1 cellular context compared by ENCODE assay signal in the genomic region with DNA sequence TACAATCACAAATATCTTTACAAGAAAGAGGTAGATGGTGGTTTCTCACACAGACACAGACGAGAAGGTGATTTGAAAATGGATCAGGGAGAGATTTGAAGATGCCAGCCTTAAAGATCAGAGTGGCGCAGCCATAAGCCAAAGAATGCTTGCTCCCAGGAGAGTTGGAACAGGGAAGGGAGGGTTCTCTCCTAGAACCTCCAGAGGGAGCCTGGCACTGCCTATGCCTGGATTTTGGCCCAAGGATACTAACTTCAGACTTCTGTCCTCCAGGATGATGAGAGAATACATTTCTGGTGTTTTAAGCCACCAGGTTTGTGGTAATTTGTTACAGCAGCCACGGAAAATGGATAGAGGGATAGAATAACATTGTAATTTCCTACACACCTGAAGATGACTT.
TF ChIP-seq lines count a peak whose summit lies in the region.

No MANE protein-coding gene starts in this region.

TF ChIP-seq in SK-N-SH treated with all-trans-retinoic acid at 6 μM for 48 hours, 23 proteins besides CTCF, POLR2A, EP300 and RAD21 (continued from another document):
- TF ChIP-seq, protein P1, sequence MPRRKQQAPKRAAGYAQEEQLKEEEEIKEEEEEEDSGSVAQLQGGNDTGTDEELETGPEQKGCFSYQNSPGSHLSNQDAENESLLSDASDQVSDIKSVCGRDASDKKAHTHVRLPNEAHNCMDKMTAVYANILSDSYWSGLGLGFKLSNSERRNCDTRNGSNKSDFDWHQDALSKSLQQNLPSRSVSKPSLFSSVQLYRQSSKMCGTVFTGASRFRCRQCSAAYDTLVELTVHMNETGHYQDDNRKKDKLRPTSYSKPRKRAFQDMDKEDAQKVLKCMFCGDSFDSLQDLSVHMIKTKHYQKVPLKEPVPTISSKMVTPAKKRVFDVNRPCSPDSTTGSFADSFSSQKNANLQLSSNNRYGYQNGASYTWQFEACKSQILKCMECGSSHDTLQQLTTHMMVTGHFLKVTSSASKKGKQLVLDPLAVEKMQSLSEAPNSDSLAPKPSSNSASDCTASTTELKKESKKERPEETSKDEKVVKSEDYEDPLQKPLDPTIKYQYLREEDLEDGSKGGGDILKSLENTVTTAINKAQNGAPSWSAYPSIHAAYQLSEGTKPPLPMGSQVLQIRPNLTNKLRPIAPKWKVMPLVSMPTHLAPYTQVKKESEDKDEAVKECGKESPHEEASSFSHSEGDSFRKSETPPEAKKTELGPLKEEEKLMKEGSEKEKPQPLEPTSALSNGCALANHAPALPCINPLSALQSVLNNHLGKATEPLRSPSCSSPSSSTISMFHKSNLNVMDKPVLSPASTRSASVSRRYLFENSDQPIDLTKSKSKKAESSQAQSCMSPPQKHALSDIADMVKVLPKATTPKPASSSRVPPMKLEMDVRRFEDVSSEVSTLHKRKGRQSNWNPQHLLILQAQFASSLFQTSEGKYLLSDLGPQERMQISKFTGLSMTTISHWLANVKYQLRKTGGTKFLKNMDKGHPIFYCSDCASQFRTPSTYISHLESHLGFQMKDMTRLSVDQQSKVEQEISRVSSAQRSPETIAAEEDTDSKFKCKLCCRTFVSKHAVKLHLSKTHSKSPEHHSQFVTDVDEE (CRISPR knock-in tag; IDR thresholded peaks at IDR 0.05): no peak
- TF ChIP-seq GLIS3 (CRISPR knock-in tag; IDR thresholded peaks at IDR 0.05) (no peak), ZNF8 (CRISPR knock-in tag; IDR thresholded peaks at IDR 0.05) (no peak)
- TF ChIP-seq, protein P2, sequence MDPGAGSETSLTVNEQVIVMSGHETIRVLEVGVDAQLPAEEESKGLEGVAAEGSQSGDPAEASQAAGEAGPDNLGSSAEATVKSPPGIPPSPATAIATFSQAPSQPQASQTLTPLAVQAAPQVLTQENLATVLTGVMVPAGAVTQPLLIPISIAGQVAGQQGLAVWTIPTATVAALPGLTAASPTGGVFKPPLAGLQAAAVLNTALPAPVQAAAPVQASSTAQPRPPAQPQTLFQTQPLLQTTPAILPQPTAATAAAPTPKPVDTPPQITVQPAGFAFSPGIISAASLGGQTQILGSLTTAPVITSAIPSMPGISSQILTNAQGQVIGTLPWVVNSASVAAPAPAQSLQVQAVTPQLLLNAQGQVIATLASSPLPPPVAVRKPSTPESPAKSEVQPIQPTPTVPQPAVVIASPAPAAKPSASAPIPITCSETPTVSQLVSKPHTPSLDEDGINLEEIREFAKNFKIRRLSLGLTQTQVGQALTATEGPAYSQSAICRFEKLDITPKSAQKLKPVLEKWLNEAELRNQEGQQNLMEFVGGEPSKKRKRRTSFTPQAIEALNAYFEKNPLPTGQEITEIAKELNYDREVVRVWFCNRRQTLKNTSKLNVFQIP (CRISPR knock-in tag; IDR thresholded peaks at IDR 0.05; ENCODE audit: borderline replicate concordance, low read depth): no peak
TF ChIP-seq in SK-N-SH treated with all-trans-retinoic acid at 6 μM for 48 hours: peak in this region for 0.
